ENCODE assay signal across 20 cellular contexts in genomic region chr1:219329606-219330005, GRCh38.
DNase-seq lines count a peak whose midpoint lies in the region; ATAC-seq and TF ChIP-seq lines count a peak whose summit lies in the region.
"Had no signal": no experiment of that assay in that cellular context is flagged by ENCODE, and none has a peak within 500 bp of the region (broad histone marks: within the 10 kb centered on the region; RNA-seq: fewer than 3 reads in every experiment).

No MANE protein-coding gene starts in this region.

- H3K79me2 ChIP-seq in MM.1S (ENCODE audit: low read length) = no peaks in the 10 kb centered on the region

- H4K20me1 ChIP-seq in MM.1S (ENCODE audit: insufficient read depth, low read length) = no peaks in the 10 kb centered on the region

- H3K36me3 ChIP-seq in MM.1S (replicated peaks; ENCODE audit: insufficient read depth, low read length) = no peaks in the 10 kb centered on the region
- H3K36me3 ChIP-seq: esophagus muscularis mucosa, SJSA1 had no signal

- no peak for ATAC-seq in GM21619 (IDR thresholded peaks at IDR 0.05; ENCODE audit: unreplicated experiment)
- ATAC-seq: left cardiac atrium had no signal

- no peaks in the 10 kb centered on the region for H3K9me2 ChIP-seq in MM.1S (replicated peaks; ENCODE audit: insufficient read depth, low read length)

- no peak overlapping the region for H3K27ac ChIP-seq in MM.1S (ENCODE audit: low read length)
- H3K27ac ChIP-seq: esophagus muscularis mucosa, SJSA1 had no signal

- H3K27me3 ChIP-seq in MM.1S (replicated peaks; ENCODE audit: insufficient read depth, low read length) = no peaks in the 10 kb centered on the region
- H3K27me3 ChIP-seq: esophagus muscularis mucosa, SJSA1 had no signal

- no peak overlapping the region for H3K9ac ChIP-seq in MM.1S (ENCODE audit: low read length)

- no peak overlapping the region for H2AFZ ChIP-seq in MM.1S (ENCODE audit: low read length)

- H3K9me3 ChIP-seq in MM.1S (replicated peaks; ENCODE audit: insufficient read depth, low read length) = no peaks in the 10 kb centered on the region
- H3K9me3 ChIP-seq: esophagus muscularis mucosa, SJSA1 had no signal

- no peaks in the 10 kb centered on the region for H3K4me1 ChIP-seq in MM.1S (ENCODE audit: low read length)
- H3K4me1 ChIP-seq: esophagus muscularis mucosa had no signal

- no peaks in the 10 kb centered on the region for H3F3A ChIP-seq in MM.1S (ENCODE audit: insufficient read depth, low read length)

- no peak overlapping the region for H3K4me3 ChIP-seq in MM.1S (ENCODE audit: low read length)
- H3K4me3 ChIP-seq: esophagus muscularis mucosa, SJSA1 had no signal

- H3K4me2 ChIP-seq in MM.1S (ENCODE audit: low read depth, low read length) = no peak overlapping the region

- in situ Hi-C loops in KBM-7 (cut with MboI; ENCODE audit: low pct_unique_long_range_greater_than_20kb, low sequenced_read_pairs) = no loop called here

- DNase-seq in HCEC 1CT (peak; percentile 71), amniotic epithelial cell (ENCODE audit: low read depth) (peak; percentile 42), fibroblast of peridontal ligament (ENCODE audit: extremely low read depth) (peak; percentile 57), pulmonary artery endothelial cell (ENCODE audit: low read depth, low spot score) (peak; percentile 73), MM.1S (no peak), KBM-7 (no peak), NCI-H2081 (lab: John Stamatoyannopoulos, UW) (no peak)
- DNase-seq: activated CD4-positive, alpha-beta T cell treated with anti-CD3 and anti-CD28 coated beads for 4 hours; activated gamma-delta T cell treated with Interleukin-2 at 50 U/mL for 16 hours; aorta; COR-L47; cortex of kidney; GF-D8; left cardiac atrium; NCI-H2029 treated with DMSO at 0.1 percent for 48 hours; NCI-H526; nucleus accumbens had no signal

- no peak for TF ChIP-seq CTCF in MM.1S (IDR thresholded peaks at IDR 0.05; ENCODE audit: low read length)

Comparison
In these comparisons a context has a peak if more than half of its experiments do, and no peak if none do; other contexts are left out.
1. DNase-seq: peak in HCEC 1CT (single experiment), amniotic epithelial cell (single experiment), fibroblast of peridontal ligament (single experiment) and pulmonary artery endothelial cell (single experiment); none in MM.1S (single experiment), KBM-7 (single experiment) and NCI-H2081 (0 of 2).